Comparison of ENCODE assay signal across 8 cellular contexts in the genomic region with DNA sequence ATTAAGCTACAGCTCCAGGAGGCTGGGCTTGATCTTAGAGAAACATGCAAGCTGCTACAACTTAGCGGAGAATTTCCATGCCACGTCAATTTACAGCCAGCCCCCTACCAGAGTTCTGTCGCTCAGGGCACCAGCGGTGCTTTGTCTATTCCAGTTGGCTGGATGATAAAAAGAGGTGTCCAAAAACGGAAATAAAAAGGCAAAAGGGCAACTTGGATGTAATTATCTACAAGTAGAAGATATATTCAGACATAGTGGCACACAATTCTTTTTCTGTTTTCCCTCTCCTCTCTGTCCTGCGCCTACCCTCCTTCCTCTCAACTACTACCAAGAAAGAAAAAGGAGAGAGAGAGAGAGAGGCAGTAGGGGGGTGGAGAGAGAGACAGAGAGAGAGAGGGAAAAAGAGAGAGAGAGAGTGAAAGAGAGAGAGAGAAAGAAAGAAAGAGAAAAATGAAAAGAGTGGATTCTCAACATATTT. TPM values are rescaled to one million over a fixed set of nuclear protein-coding genes. Genes with fewer than 3 reads are reported as not detected.
A peak's percentile ranks its signal among the peaks of the same experiment; 100 is the strongest.
DNase-seq lines count a peak whose midpoint lies in the region; ATAC-seq, FAIRE-seq and TF ChIP-seq lines count a peak whose summit lies in the region.

No MANE protein-coding gene starts in this region.

- peak overlapping the region; percentile 69 for H2BK120ac ChIP-seq in IMR-90 (ENCODE audit: low read depth, low read length)
- H2BK120ac ChIP-seq in mesendoderm (ENCODE audit: low read depth, low read length), result peak overlapping the region; percentile 28

- H2AFZ ChIP-seq in IMR-90 (replicated peaks; ENCODE audit: low read length, poor library complexity), result peak overlapping the region; percentile 79
- H2AFZ ChIP-seq in endothelial cell of umbilical vein (ENCODE audit: low read depth, low read length), result peak overlapping the region; percentile 84

- no TSS peak for BruUV-seq in IMR-90 (replicated peaks; lab: Mats Ljungman, UMichigan)
- BruUV-seq in endothelial cell of umbilical vein (replicated peaks; lab: Mats Ljungman, UMichigan), result no TSS peak

- peak overlapping the region; percentile 100 for H3K27ac ChIP-seq in IMR-90 (ENCODE audit: insufficient read depth, low read length)
- peak overlapping the region; percentile 78 for H3K27ac ChIP-seq in endothelial cell of umbilical vein (ENCODE audit: insufficient read depth, low read depth, low read length)
- H3K27ac ChIP-seq in mesendoderm (ENCODE audit: low read depth, low read length), result no peak overlapping the region
- peak overlapping the region; percentile 75 to 76 for H3K27ac ChIP-seq in testis

- WGBS in IMR-90 (ENCODE audit: extremely low coverage in 2 of 2, insufficient read length in 1 of 2), 2 experiments, result no CpG with 5 or more reads among the region's 6 CpGs
- WGBS in mesendoderm (ENCODE audit: extremely low coverage, insufficient coverage, low lambda C conversion rate), result no CpG with 5 or more reads among the region's 6 CpGs
- WGBS in testis, 2 donors, result 28 to 34% methylated on average over 6 of the region's 6 CpGs

- peak overlapping the region; percentile 96 for H4K5ac ChIP-seq in IMR-90 (ENCODE audit: low read depth, low read length)
- no peak overlapping the region for H4K5ac ChIP-seq in mesendoderm (ENCODE audit: low read length)

- H3K4me1 ChIP-seq in IMR-90 (ENCODE audit: control insufficient read depth, insufficient read depth, low read length), result peaks cover 2% of the 10 kb centered on the region; the same call in 1 of the 2 replicates
- peaks cover 28% of the 10 kb centered on the region for H3K4me1 ChIP-seq in endothelial cell of umbilical vein (ENCODE audit: control insufficient read depth, extremely low read depth, insufficient read depth, low read length)
- peaks cover 3% of the 10 kb centered on the region for H3K4me1 ChIP-seq in mesendoderm (ENCODE audit: control insufficient read depth, low read depth, low read length)
- H3K4me1 ChIP-seq in testis, result no peaks in the 10 kb centered on the region

- DNase-seq in IMR-90, result peak; percentile 76
- DNase-seq in endothelial cell of umbilical vein (ENCODE audit: low read depth, low spot score), result peak; percentile 88
- DNase-seq in mesendoderm, result peak; percentile 78
- DNase-seq in testis, result peak; percentile 30
- no peak for DNase-seq in ecto neural progenitor cell (ENCODE audit: low spot score)
- no peak for DNase-seq in stimulated activated CD4-positive, alpha-beta T cell treated with anti-CD3 and anti-CD28 coated beads, Interleukin-4, amount 100 ng/mL, for 4 hours
- DNase-seq in NCI-H446 (lab: John Stamatoyannopoulos, UW), result no peak
- no peak for DNase-seq in NCI-H82 (lab: John Stamatoyannopoulos, UW)

- H4K91ac ChIP-seq in IMR-90 (ENCODE audit: insufficient read depth, low read depth, low read length), result peak overlapping the region; percentile 26

- H3K27me3 ChIP-seq in IMR-90 (ENCODE audit: control insufficient read depth, insufficient read depth, low read length), result no peaks in the 10 kb centered on the region
- H3K27me3 ChIP-seq in endothelial cell of umbilical vein (ENCODE audit: control insufficient read depth in 2 of 2, insufficient read depth in 2 of 2, low read length in 2 of 2), result no peaks in the 10 kb centered on the region
- H3K27me3 ChIP-seq in mesendoderm (ENCODE audit: insufficient read depth, low read length, poor library complexity), result no peaks in the 10 kb centered on the region
- no peaks in the 10 kb centered on the region for H3K27me3 ChIP-seq in testis

- FAIRE-seq in endothelial cell of umbilical vein (lab: Jason Lieb, UNC), result peak; percentile 44

- H3K23ac ChIP-seq in IMR-90 (ENCODE audit: low read depth, low read length), result peak overlapping the region; percentile 50; the same call in 1 of the 2 replicates
- no peak overlapping the region for H3K23ac ChIP-seq in mesendoderm (ENCODE audit: low read length)

- TF ChIP-seq CTCF in IMR-90 (conservative IDR thresholded peaks at IDR 0.05; ENCODE audit: low read depth, low read length) (no peak), endothelial cell of umbilical vein (IDR thresholded peaks at IDR 0.05; ENCODE audit: extremely low read depth in 1 of 2, insufficient read depth in 1 of 2, low read depth in 1 of 2, low read length in 2 of 2) (no peak), testis (IDR thresholded peaks at IDR 0.05) (no peak)

- H3K4me2 ChIP-seq in IMR-90 (ENCODE audit: low read depth, low read length) (peak overlapping the region; percentile 99), endothelial cell of umbilical vein (ENCODE audit: insufficient read depth, low read length) (peak overlapping the region; percentile 100), mesendoderm (ENCODE audit: low read length) (no peak overlapping the region)

- peak overlapping the region; percentile 74 for H3K18ac ChIP-seq in IMR-90 (ENCODE audit: low read depth, low read length)
- H3K18ac ChIP-seq in mesendoderm (ENCODE audit: low read length), result no peak overlapping the region

- peak overlapping the region; percentile 30 for H3K14ac ChIP-seq in IMR-90 (replicated peaks; ENCODE audit: low read depth, low read length)

- H3K9ac ChIP-seq in IMR-90 (ENCODE audit: low read depth, low read length) (peak overlapping the region; percentile 86), endothelial cell of umbilical vein (replicated peaks; ENCODE audit: extremely low read depth, insufficient read depth, low read length) (peak overlapping the region; percentile 95), mesendoderm (ENCODE audit: low read length) (peak overlapping the region; percentile 39)

- H3K79me2 ChIP-seq in endothelial cell of umbilical vein (ENCODE audit: control insufficient read depth, insufficient read depth, low read length) (no peaks in the 10 kb centered on the region), mesendoderm (ENCODE audit: control insufficient read depth, insufficient read depth, low read length) (no peaks in the 10 kb centered on the region)

- no peak for TF ChIP-seq POLR2A in IMR-90 (IDR thresholded peaks at IDR 0.05; ENCODE audit: low read depth, low read length)
- TF ChIP-seq POLR2A in endothelial cell of umbilical vein (IDR thresholded peaks at IDR 0.05; ENCODE audit: low read depth, low read length), result peak; percentile 35
- no peak for TF ChIP-seq POLR2A in testis (IDR thresholded peaks at IDR 0.05)

- peak overlapping the region; percentile 44 for H2BK5ac ChIP-seq in IMR-90 (ENCODE audit: low read depth, low read length, poor library complexity, severe bottlenecking)
- no peak overlapping the region for H2BK5ac ChIP-seq in mesendoderm (ENCODE audit: low read length)

- in situ Hi-C loops in IMR-90 (cut with MboI; ENCODE audit: low sequenced_read_pairs), result no loop called here

- dilution Hi-C loops in IMR-90 (cut with HindIII; ENCODE audit: low sequenced_read_pairs, unreplicated experiment), result no loop called here
- dilution Hi-C loops in endothelial cell of umbilical vein (cut with MboI; ENCODE audit: extremely low pct_ligation_motif_present, low sequenced_read_pairs), result no loop called here

- H3K9me3 ChIP-seq in IMR-90 (ENCODE audit: control insufficient read depth, insufficient read depth, low read length) (no peaks in the 10 kb centered on the region), endothelial cell of umbilical vein (replicated peaks; ENCODE audit: control insufficient read depth, insufficient read depth, low read length) (no peaks in the 10 kb centered on the region), testis (no peaks in the 10 kb centered on the region)

- no peak for TF ChIP-seq RAD21 in IMR-90 (IDR thresholded peaks at IDR 0.05; ENCODE audit: low read length)

- H3K36me3 ChIP-seq in IMR-90 (ENCODE audit: control insufficient read depth, insufficient read depth, low read length) (no peaks in the 10 kb centered on the region), endothelial cell of umbilical vein (ENCODE audit: control insufficient read depth in 2 of 2, extremely low read depth in 1 of 2, insufficient read depth in 2 of 2, low read length in 2 of 2) (no peaks in the 10 kb centered on the region), mesendoderm (ENCODE audit: control insufficient read depth, insufficient read depth, low read length) (no peaks in the 10 kb centered on the region), testis (ENCODE audit: low read depth, missing control alignments) (no peaks in the 10 kb centered on the region)

- H2BK15ac ChIP-seq in IMR-90 (ENCODE audit: low read depth, low read length) (peak overlapping the region; percentile 25; the same call in 2 of the 3 replicates), mesendoderm (replicated peaks; ENCODE audit: low read depth) (no peak overlapping the region)

- H3K56ac ChIP-seq in IMR-90 (ENCODE audit: extremely low read depth, insufficient read depth, low read length), result peak overlapping the region; percentile 74
- peak overlapping the region; percentile 35 for H3K56ac ChIP-seq in mesendoderm (ENCODE audit: low read length)

- H2AK9ac ChIP-seq in IMR-90 (replicated peaks; ENCODE audit: low read depth, low read length, poor library complexity), result no peak overlapping the region

- peak; percentile 69 for ATAC-seq in IMR-90 (ENCODE audit: low read depth)

- H3K9me1 ChIP-seq in IMR-90 (ENCODE audit: insufficient read depth, low read length) (peaks cover 4% of the 10 kb centered on the region; the same call in 1 of the 2 replicates), endothelial cell of umbilical vein (replicated peaks; ENCODE audit: control insufficient read depth, extremely low read depth, insufficient read depth, low read length) (no peaks in the 10 kb centered on the region)

- peak overlapping the region; percentile 28 for H3K4ac ChIP-seq in IMR-90 (ENCODE audit: low read depth, low read length)
- H3K4ac ChIP-seq in mesendoderm (ENCODE audit: low read depth, low read length), result no peak overlapping the region

- H4K8ac ChIP-seq in IMR-90 (ENCODE audit: low read depth in 2 of 2, low read length in 2 of 2), result peak overlapping the region; percentile 68 to 70; a peak in 2 of 4 replicates
- no peak overlapping the region for H4K8ac ChIP-seq in mesendoderm (ENCODE audit: low read depth, low read length)

- H2AK5ac ChIP-seq in IMR-90 (ENCODE audit: low read depth, low read length) (no peak overlapping the region), mesendoderm (ENCODE audit: low read length) (no peak overlapping the region)

- POLR2A ChIA-PET in IMR-90 (lab: Charles Lee; ENCODE audit: unreplicated experiment), result interaction anchor here (0.7 to 0.8 kb wide), 2 partner anchors 26 to 800 kb away, joined by 3 to 21 read pairs; no protein-coding TSS in a partner anchor
- POLR2A ChIA-PET in endothelial cell of umbilical vein (lab: Charles Lee), result interaction anchor here (0.8 to 0.9 kb wide), 2 partner anchors 29 to 176 kb away, joined by 4 to 12 read pairs; a partner anchor contains a TSS

- peaks cover 0 to 8% of the 10 kb centered on the region in 2 experiments; a peak in 1 of 4 replicates for H3K79me1 ChIP-seq in IMR-90 (ENCODE audit: low read depth in 1 of 2, low read length in 2 of 2)
- no peaks in the 10 kb centered on the region for H3K79me1 ChIP-seq in mesendoderm (ENCODE audit: low read length)

- no peaks in the 10 kb centered on the region for H4K20me1 ChIP-seq in IMR-90 (ENCODE audit: insufficient read depth, low read length)
- no peaks in the 10 kb centered on the region for H4K20me1 ChIP-seq in endothelial cell of umbilical vein (replicated peaks; ENCODE audit: control insufficient read depth, extremely low read depth, insufficient read depth, low read length)

- peak overlapping the region; percentile 51; the same call in 1 of the 2 replicates for H2BK20ac ChIP-seq in IMR-90 (ENCODE audit: low read depth, low read length)

- intact Hi-C loops in IMR-90 (cut with micrococcal nuclease), result loop anchor here (2.0 kb wide), 1 partner anchor 27 kb away; no protein-coding TSS in a partner anchor
- intact Hi-C loops in endothelial cell of umbilical vein (cut with micrococcal nuclease), result loop anchor here (1.0 to 5.0 kb wide), 3 partner anchors 32 to 175 kb away; a partner anchor contains a TSS
- intact Hi-C loops in testis (cut with DNase I; ENCODE audit: low total_unique reads), result no loop called here

- H3K4me3 ChIP-seq in IMR-90 (ENCODE audit: insufficient read depth, low read depth, low read length) (peak overlapping the region; percentile 53), endothelial cell of umbilical vein (replicated peaks in 1 of 3; ENCODE audit: insufficient read depth in 1 of 3, low read depth in 1 of 3, low read length in 3 of 3) (peak overlapping the region; percentile 57 to 99 (median 98)), mesendoderm (ENCODE audit: low read length) (no peak overlapping the region), testis (peak overlapping the region; percentile 15 to 35)

- CTCF ChIA-PET in IMR-90 (lab: Yijun Ruan, JAX), result interaction anchor here (0.6 kb wide), 1 partner anchor 102 kb away, joined by 3 read pairs; no protein-coding TSS in a partner anchor
- CTCF ChIA-PET in endothelial cell of umbilical vein (lab: Charles Lee), result interaction anchor here (0.6 to 2.6 kb wide), 6 partner anchors 26 to 620 kb away, joined by 3 to 10 read pairs (median 3); a partner anchor contains a TSS

RNA-seq across cellular contexts. Expression of a gene that starts 0.4 kb away (rescaled TPM):
- total RNA-seq in IMR-90 (2012; rRNA removed), result 2.3 and 2.5 TPM in 2 replicates
- polyA plus RNA-seq in IMR-90 (2012; rRNA removed), result 0.44 and 0.73 TPM in 2 replicates
- polyA plus RNA-seq in IMR-90 (2012; cell fraction: cytosol; rRNA removed), result 0.19 and 0.31 TPM in 2 replicates
- polyA plus RNA-seq in IMR-90 (2012; cell fraction: nucleus; rRNA removed; ENCODE audit: low replicate concordance), result 0.26 and 1.2 TPM in 2 replicates
- 8.0 and 9.9 TPM in 2 replicates for total RNA-seq in endothelial cell of umbilical vein
- 5.0 and 6.1 TPM in 2 replicates for polyA plus RNA-seq in endothelial cell of umbilical vein
- polyA plus RNA-seq in endothelial cell of umbilical vein (2011; cell fraction: cytosol; rRNA removed), result 6.6 and 7.2 TPM in 2 replicates
- 6.0 and 8.4 TPM in 2 replicates for polyA plus RNA-seq in endothelial cell of umbilical vein (2011; cell fraction: nucleus; rRNA removed)
- 1.3 TPM in 2 replicates for polyA plus RNA-seq in endothelial cell of umbilical vein (2012)
- 12.5 and 13.3 TPM in 2 replicates for polyA minus RNA-seq in endothelial cell of umbilical vein
- not detected for polyA minus RNA-seq in endothelial cell of umbilical vein (2011; cell fraction: cytosol; rRNA and poly(A)+ RNA removed)
- polyA minus RNA-seq in endothelial cell of umbilical vein (2011; cell fraction: nucleus; rRNA and poly(A)+ RNA removed), result 8.1 and 10.1 TPM in 2 replicates
- 0.42 TPM for polyA plus RNA-seq in mesendoderm (2013, experiment 1 of 2)
- polyA plus RNA-seq in mesendoderm (2013, experiment 2 of 2), result 0.42 TPM
- 10 to 100 TPM; 16.1 to 25.0 TPM for total RNA-seq in testis
- 19.8 TPM for polyA plus RNA-seq in testis (ENCODE audit: insufficient read depth, low read depth, low replicate concordance)

RNA-seq across cellular contexts. Expression of a gene that starts 29.4 kb away (rescaled TPM):
- total RNA-seq in IMR-90 (2012; rRNA removed) (3.8 and 3.9 TPM in 2 replicates), endothelial cell of umbilical vein (5.1 and 5.3 TPM in 2 replicates), testis (1 to 10 TPM; 5.9 TPM)
- polyA plus RNA-seq in IMR-90 (2012; rRNA removed) (2.9 and 3.4 TPM in 2 replicates), endothelial cell of umbilical vein (2.3 and 2.4 TPM in 2 replicates), testis (ENCODE audit: insufficient read depth, low read depth, low replicate concordance) (3.3 TPM)
- 1.9 and 2.2 TPM in 2 replicates for polyA plus RNA-seq in IMR-90 (2012; cell fraction: cytosol; rRNA removed)
- polyA plus RNA-seq in IMR-90 (2012; cell fraction: nucleus; rRNA removed; ENCODE audit: low replicate concordance), result 1.7 and 2.2 TPM in 2 replicates
- polyA plus RNA-seq in endothelial cell of umbilical vein (2011; cell fraction: cytosol; rRNA removed), result 1.8 and 1.9 TPM in 2 replicates
- 2.0 and 2.1 TPM in 2 replicates for polyA plus RNA-seq in endothelial cell of umbilical vein (2011; cell fraction: nucleus; rRNA removed)
- polyA plus RNA-seq in endothelial cell of umbilical vein (2012), result 3.9 and 4.7 TPM in 2 replicates
- polyA minus RNA-seq in endothelial cell of umbilical vein, result 5.5 and 8.1 TPM in 2 replicates
- polyA minus RNA-seq in endothelial cell of umbilical vein (2011; cell fraction: cytosol; rRNA and poly(A)+ RNA removed), result 8.4 TPM
- polyA minus RNA-seq in endothelial cell of umbilical vein (2011; cell fraction: nucleus; rRNA and poly(A)+ RNA removed), result 3.8 and 4.6 TPM in 2 replicates
- polyA plus RNA-seq in mesendoderm (2013, experiment 1 of 2), result 18.6 TPM
- 19.2 TPM for polyA plus RNA-seq in mesendoderm (2013, experiment 2 of 2)

Comparison
In these comparisons a context has a peak if more than half of its experiments do, and no peak if none do; other contexts are left out.
1. DNase-seq: peak in IMR-90 (single experiment), endothelial cell of umbilical vein (single experiment), mesendoderm (single experiment) and testis (single experiment); none in ecto neural progenitor cell (single experiment), stimulated activated CD4-positive, alpha-beta T cell treated with anti-CD3 and anti-CD28 coated beads, Interleukin-4, amount 100 ng/mL, for 4 hours (0 of 2), NCI-H446 (0 of 2) and NCI-H82 (single experiment).
2. H3K9ac ChIP-seq: peak in every context shown above with its lines; median percentile 95 in endothelial cell of umbilical vein; 86 in IMR-90; 39 in mesendoderm.